Comparison of ENCODE assay signal across 1 cellular context in the genomic region with DNA sequence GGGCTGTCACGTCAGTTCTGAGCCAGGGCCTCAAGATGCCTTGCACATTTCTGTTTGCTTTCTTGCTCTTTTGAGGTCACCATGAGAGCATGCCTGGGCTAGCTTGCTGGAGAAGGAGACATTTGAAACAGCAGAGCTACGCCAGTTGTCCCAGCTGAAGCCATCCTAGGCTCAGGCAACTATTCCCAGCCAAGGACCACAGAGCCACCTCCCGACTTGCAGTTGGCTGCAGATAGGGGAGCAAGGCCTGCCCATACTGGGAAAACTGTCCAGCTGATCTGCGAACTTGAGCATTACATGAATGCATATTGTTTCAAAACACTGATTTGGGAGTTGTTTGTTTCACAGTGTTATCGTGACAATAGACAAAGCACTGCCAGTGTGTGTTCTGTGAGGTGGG.
TF ChIP-seq lines count a peak whose summit lies in the region.

No MANE protein-coding gene starts in this region.

TF ChIP-seq in WTC11, 78 proteins besides CTCF, POLR2A, EP300 and RAD21 (continued from another document):
- TF ChIP-seq, protein P1, sequence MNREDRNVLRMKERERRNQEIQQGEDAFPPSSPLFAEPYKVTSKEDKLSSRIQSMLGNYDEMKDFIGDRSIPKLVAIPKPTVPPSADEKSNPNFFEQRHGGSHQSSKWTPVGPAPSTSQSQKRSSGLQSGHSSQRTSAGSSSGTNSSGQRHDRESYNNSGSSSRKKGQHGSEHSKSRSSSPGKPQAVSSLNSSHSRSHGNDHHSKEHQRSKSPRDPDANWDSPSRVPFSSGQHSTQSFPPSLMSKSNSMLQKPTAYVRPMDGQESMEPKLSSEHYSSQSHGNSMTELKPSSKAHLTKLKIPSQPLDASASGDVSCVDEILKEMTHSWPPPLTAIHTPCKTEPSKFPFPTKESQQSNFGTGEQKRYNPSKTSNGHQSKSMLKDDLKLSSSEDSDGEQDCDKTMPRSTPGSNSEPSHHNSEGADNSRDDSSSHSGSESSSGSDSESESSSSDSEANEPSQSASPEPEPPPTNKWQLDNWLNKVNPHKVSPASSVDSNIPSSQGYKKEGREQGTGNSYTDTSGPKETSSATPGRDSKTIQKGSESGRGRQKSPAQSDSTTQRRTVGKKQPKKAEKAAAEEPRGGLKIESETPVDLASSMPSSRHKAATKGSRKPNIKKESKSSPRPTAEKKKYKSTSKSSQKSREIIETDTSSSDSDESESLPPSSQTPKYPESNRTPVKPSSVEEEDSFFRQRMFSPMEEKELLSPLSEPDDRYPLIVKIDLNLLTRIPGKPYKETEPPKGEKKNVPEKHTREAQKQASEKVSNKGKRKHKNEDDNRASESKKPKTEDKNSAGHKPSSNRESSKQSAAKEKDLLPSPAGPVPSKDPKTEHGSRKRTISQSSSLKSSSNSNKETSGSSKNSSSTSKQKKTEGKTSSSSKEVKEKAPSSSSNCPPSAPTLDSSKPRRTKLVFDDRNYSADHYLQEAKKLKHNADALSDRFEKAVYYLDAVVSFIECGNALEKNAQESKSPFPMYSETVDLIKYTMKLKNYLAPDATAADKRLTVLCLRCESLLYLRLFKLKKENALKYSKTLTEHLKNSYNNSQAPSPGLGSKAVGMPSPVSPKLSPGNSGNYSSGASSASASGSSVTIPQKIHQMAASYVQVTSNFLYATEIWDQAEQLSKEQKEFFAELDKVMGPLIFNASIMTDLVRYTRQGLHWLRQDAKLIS (CRISPR knock-in tag; IDR thresholded peaks at IDR 0.05; ENCODE audit: borderline replicate concordance) = no peak
- TF ChIP-seq, protein P2, sequence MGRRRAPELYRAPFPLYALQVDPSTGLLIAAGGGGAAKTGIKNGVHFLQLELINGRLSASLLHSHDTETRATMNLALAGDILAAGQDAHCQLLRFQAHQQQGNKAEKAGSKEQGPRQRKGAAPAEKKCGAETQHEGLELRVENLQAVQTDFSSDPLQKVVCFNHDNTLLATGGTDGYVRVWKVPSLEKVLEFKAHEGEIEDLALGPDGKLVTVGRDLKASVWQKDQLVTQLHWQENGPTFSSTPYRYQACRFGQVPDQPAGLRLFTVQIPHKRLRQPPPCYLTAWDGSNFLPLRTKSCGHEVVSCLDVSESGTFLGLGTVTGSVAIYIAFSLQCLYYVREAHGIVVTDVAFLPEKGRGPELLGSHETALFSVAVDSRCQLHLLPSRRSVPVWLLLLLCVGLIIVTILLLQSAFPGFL (CRISPR knock-in tag; IDR thresholded peaks at IDR 0.05; ENCODE audit: borderline replicate concordance) = no peak
- TF ChIP-seq, protein P3, sequence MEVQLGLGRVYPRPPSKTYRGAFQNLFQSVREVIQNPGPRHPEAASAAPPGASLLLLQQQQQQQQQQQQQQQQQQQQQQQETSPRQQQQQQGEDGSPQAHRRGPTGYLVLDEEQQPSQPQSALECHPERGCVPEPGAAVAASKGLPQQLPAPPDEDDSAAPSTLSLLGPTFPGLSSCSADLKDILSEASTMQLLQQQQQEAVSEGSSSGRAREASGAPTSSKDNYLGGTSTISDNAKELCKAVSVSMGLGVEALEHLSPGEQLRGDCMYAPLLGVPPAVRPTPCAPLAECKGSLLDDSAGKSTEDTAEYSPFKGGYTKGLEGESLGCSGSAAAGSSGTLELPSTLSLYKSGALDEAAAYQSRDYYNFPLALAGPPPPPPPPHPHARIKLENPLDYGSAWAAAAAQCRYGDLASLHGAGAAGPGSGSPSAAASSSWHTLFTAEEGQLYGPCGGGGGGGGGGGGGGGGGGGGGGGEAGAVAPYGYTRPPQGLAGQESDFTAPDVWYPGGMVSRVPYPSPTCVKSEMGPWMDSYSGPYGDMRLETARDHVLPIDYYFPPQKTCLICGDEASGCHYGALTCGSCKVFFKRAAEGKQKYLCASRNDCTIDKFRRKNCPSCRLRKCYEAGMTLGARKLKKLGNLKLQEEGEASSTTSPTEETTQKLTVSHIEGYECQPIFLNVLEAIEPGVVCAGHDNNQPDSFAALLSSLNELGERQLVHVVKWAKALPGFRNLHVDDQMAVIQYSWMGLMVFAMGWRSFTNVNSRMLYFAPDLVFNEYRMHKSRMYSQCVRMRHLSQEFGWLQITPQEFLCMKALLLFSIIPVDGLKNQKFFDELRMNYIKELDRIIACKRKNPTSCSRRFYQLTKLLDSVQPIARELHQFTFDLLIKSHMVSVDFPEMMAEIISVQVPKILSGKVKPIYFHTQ (CRISPR knock-in tag; IDR thresholded peaks at IDR 0.05) = no peak
